Comparison of ENCODE assay signal across 8 cellular contexts in the genomic region with DNA sequence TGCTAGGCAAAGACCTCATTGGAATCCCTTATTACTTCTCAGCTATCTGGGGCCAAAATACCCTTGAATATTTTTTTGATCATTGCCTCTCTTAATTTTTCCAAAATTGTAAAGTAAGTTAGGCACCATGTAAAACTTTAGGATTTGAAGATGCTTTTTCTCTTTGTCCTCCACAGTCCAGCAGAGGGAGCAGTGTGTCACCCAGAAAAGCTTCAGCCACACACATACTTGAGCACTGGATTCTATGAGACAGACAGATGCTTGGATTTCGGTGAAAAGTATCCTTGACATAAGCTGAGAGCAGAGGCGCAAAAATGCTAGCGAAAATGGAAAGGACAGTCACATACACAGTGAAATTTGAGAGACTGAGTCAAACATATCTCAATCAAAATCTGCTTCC.
DNase-seq lines count a peak whose midpoint lies in the region; ATAC-seq and TF ChIP-seq lines count a peak whose summit lies in the region.

No MANE protein-coding gene starts in this region.

- no peaks in the 10 kb centered on the region for H3K79me2 ChIP-seq in hepatocyte
- no peaks in the 10 kb centered on the region for H3K79me2 ChIP-seq in smooth muscle cell (ENCODE audit: low read depth)

- 45% methylated on average over 3 of the region's 3 CpGs for WGBS in hepatocyte (ENCODE audit: low lambda C conversion rate, missing lambda C conversion rate)
- WGBS in smooth muscle cell (ENCODE audit: low lambda C conversion rate) = 42% methylated on average over 3 of the region's 3 CpGs

- peak; percentile 1 for DNase-seq in DMS114 treated with DMSO at 0.1 percent for 48 hours (lab: John Stamatoyannopoulos, UW; ENCODE audit: unreplicated experiment)
- DNase-seq in NAMALWA (ENCODE audit: low spot score) = peak; percentile 75
- peak; percentile 67 for DNase-seq in hepatocyte (ENCODE audit: low spot score)
- no peak for DNase-seq in smooth muscle cell (lab: John Stamatoyannopoulos, UW; ENCODE audit: unreplicated experiment)
- DNase-seq in stimulated activated CD4-positive, alpha-beta T cell treated with anti-CD3 and anti-CD28 coated beads, Interleukin-4, amount 100 ng/mL, for 24 hours = no peak

- peak; percentile 49 for ATAC-seq in GM21576 (IDR thresholded peaks at IDR 0.05; ENCODE audit: unreplicated experiment)
- ATAC-seq in HG03280 (IDR thresholded peaks at IDR 0.05; ENCODE audit: unreplicated experiment) = no peak

- H3K9me3 ChIP-seq in hepatocyte (ENCODE audit: low read depth) = no peaks in the 10 kb centered on the region
- no peaks in the 10 kb centered on the region for H3K9me3 ChIP-seq in smooth muscle cell (replicated peaks; ENCODE audit: low read depth)

- H3F3A ChIP-seq in smooth muscle cell (ENCODE audit: low read depth) = no peaks in the 10 kb centered on the region

- H3K4me1 ChIP-seq in hepatocyte (ENCODE audit: insufficient read depth) (no peaks in the 10 kb centered on the region), smooth muscle cell (ENCODE audit: low read depth) (no peaks in the 10 kb centered on the region)

- no peaks in the 10 kb centered on the region for H3K9me2 ChIP-seq in hepatocyte (replicated peaks; ENCODE audit: insufficient read depth)

- peak overlapping the region; percentile 8; the same call in 1 of the 2 replicates for H3K27ac ChIP-seq in VCaP
- H3K27ac ChIP-seq in hepatocyte = no peak overlapping the region
- H3K27ac ChIP-seq in smooth muscle cell (ENCODE audit: low read depth) = no peak overlapping the region

- TF ChIP-seq CTCF in VCaP (conservative IDR thresholded peaks at IDR 0.05) = peak; percentile 86
- TF ChIP-seq CTCF in hepatocyte (IDR thresholded peaks at IDR 0.05; ENCODE audit: poor library complexity) = peak; percentile 85
- peak; percentile 74 for TF ChIP-seq CTCF in smooth muscle cell (IDR thresholded peaks at IDR 0.05; ENCODE audit: borderline replicate concordance, insufficient read depth, poor library complexity, severe bottlenecking)

- H4K20me1 ChIP-seq in hepatocyte (ENCODE audit: insufficient read depth, poor library complexity, severe bottlenecking) (no peaks in the 10 kb centered on the region), smooth muscle cell (ENCODE audit: low read depth) (no peaks in the 10 kb centered on the region)

- H2AFZ ChIP-seq in hepatocyte (no peak overlapping the region), smooth muscle cell (ENCODE audit: low read depth) (no peak overlapping the region)

- no peak overlapping the region for H3K4me2 ChIP-seq in hepatocyte
- H3K4me2 ChIP-seq in smooth muscle cell = no peak overlapping the region

- H3K36me3 ChIP-seq in hepatocyte (replicated peaks; ENCODE audit: insufficient read depth, low read depth) = no peaks in the 10 kb centered on the region
- H3K36me3 ChIP-seq in smooth muscle cell (ENCODE audit: low read depth) = no peaks in the 10 kb centered on the region

- H3K27me3 ChIP-seq in hepatocyte = no peaks in the 10 kb centered on the region
- H3K27me3 ChIP-seq in smooth muscle cell (ENCODE audit: low read depth) = no peaks in the 10 kb centered on the region

- no peak overlapping the region for H3K4me3 ChIP-seq in hepatocyte
- no peak overlapping the region for H3K4me3 ChIP-seq in smooth muscle cell

- H3K9ac ChIP-seq in smooth muscle cell (ENCODE audit: low read depth) = no peak overlapping the region

Comparison
In these comparisons a context has a peak if more than half of its experiments do, and no peak if none do; other contexts are left out.
1. DNase-seq: peak in DMS114 treated with DMSO at 0.1 percent for 48 hours (single experiment), NAMALWA (single experiment) and hepatocyte (single experiment); none in smooth muscle cell (single experiment) and stimulated activated CD4-positive, alpha-beta T cell treated with anti-CD3 and anti-CD28 coated beads, Interleukin-4, amount 100 ng/mL, for 24 hours (single experiment).
2. Peak in every context shown above with its lines, with median percentiles within 50 percentile points of each other: CTCF ChIP-seq.